35 cellular contexts compared by ENCODE assay signal in genomic region chr1:91325456-91325855, GRCh38.
"Had no signal": no experiment of that assay in that cellular context is flagged by ENCODE, and none has a peak within 500 bp of the region (broad histone marks: within the 10 kb centered on the region; RNA-seq: fewer than 3 reads in every experiment).

No MANE protein-coding gene starts in this region.

- H3K4me3 Mint-ChIP-seq: activated B cell treated with CpG ODN at 0.5 μM for 24 hours; activated CD4-positive, alpha-beta memory T cell treated with anti-CD3 and anti-CD28 coated beads for 36 hours; activated CD4-positive, alpha-beta T cell treated with anti-CD3 and anti-CD28 coated beads, Interleukin-2, amount 10 ng/mL, durations not matched to agents 24 days and 14 days; activated CD8-positive, alpha-beta T cell treated with anti-CD3 and anti-CD28 coated beads for 36 hours; activated naive CD4-positive, alpha-beta T cell treated with anti-CD3 and anti-CD28 coated beads for 36 hours; activated naive CD8-positive, alpha-beta T cell treated with anti-CD3 and anti-CD28 coated beads for 36 hours; activated T-cell treated with anti-CD3 and anti-CD28 coated beads, Interleukin-2, amount 50 U/mL, for 4 hours; activated T-cell treated with anti-CD3 and anti-CD28 coated beads, Interleukin-2, amount 50 U/mL, for 72 hours; activated T-helper 1 cell treated with anti-CD3 and anti-CD28 coated beads, Interleukin-12 subunit alpha, Interleukin-12 subunit beta, Interleukin-2, Interleukin-4 antibody, amounts not matched to agents 30 ng/mL and 10 ng/mL and 1 ng/mL, durations not matched to agents 14 hours and 24 hours and 36 hours; activated T-helper 17 cell treated with anti-CD3 and anti-CD28 coated beads, Interleukin-2, amount 50 U/mL, for 72 hours; T-helper 1 cell treated with Interleukin-12 subunit alpha and Interleukin-12 subunit beta and Interleukin-4 antibody, amounts not matched to agents 30 μg/mL and 1 μg/mL, for 36 hours; T-helper 2 cell treated with Interferon-gamma antibody and Interleukin-4, amounts not matched to agents 5 μg/mL and 100 μg/mL, for 36 hours had no signal

- H3K9me3 ChIP-seq: adrenal gland, body of pancreas had no signal

- H3K4me3 ChIP-seq: adrenal gland, body of pancreas had no signal

- H3K4me1 Mint-ChIP-seq: activated B cell treated with CpG ODN at 0.5 μM for 24 hours; activated CD4-positive, alpha-beta T cell treated with anti-CD3 and anti-CD28 coated beads, Interleukin-2, amount 10 ng/mL, durations not matched to agents 24 days and 14 days; activated naive CD8-positive, alpha-beta T cell treated with anti-CD3 and anti-CD28 coated beads for 36 hours; activated T-helper 17 cell treated with anti-CD3 and anti-CD28 coated beads, Interleukin-2, amount 50 U/mL, for 72 hours had no signal

- H3K36me3 Mint-ChIP-seq: activated CD4-positive, alpha-beta memory T cell treated with anti-CD3 and anti-CD28 coated beads for 36 hours; activated naive CD8-positive, alpha-beta T cell treated with anti-CD3 and anti-CD28 coated beads for 36 hours had no signal

- H3K27ac Mint-ChIP-seq: activated B cell treated with CpG ODN at 0.5 μM for 24 hours; activated CD4-positive, alpha-beta memory T cell treated with anti-CD3 and anti-CD28 coated beads for 36 hours; activated CD4-positive, alpha-beta T cell treated with anti-CD3 and anti-CD28 coated beads, Interleukin-2, amount 10 ng/mL, durations not matched to agents 24 days and 14 days; activated CD8-positive, alpha-beta T cell treated with anti-CD3 and anti-CD28 coated beads for 36 hours; activated naive CD4-positive, alpha-beta T cell treated with anti-CD3 and anti-CD28 coated beads for 36 hours; activated naive CD4-positive, alpha-beta T cell treated with anti-CD3 and anti-CD28 coated beads, Interleukin-2, amount 50 U/mL, for 72 hours; activated naive CD8-positive, alpha-beta T cell treated with anti-CD3 and anti-CD28 coated beads for 36 hours; activated T-cell treated with anti-CD3 and anti-CD28 coated beads, Interleukin-2, amount 50 U/mL, for 72 hours; activated T-helper 1 cell treated with anti-CD3 and anti-CD28 coated beads, Interleukin-12 subunit alpha, Interleukin-12 subunit beta, Interleukin-2, Interleukin-4 antibody, amounts not matched to agents 30 ng/mL and 10 ng/mL and 1 ng/mL, durations not matched to agents 14 hours and 24 hours and 36 hours; activated T-helper 17 cell treated with anti-CD3 and anti-CD28 coated beads, Interleukin-2, amount 50 U/mL, for 72 hours; T-helper 1 cell treated with Interleukin-12 subunit alpha and Interleukin-12 subunit beta and Interleukin-4 antibody, amounts not matched to agents 30 μg/mL and 1 μg/mL, for 36 hours; T-helper 2 cell treated with Interferon-gamma antibody and Interleukin-4, amounts not matched to agents 5 μg/mL and 100 μg/mL, for 36 hours had no signal

- H3K4me1 ChIP-seq: adrenal gland, body of pancreas had no signal

- DNase-seq: activated B cell treated with CpG ODN at 0.5 μM for 24 hours; activated CD4-positive, alpha-beta memory T cell treated with anti-CD3 and anti-CD28 coated beads for 36 hours; activated CD4-positive, alpha-beta T cell treated with anti-CD3 and anti-CD28 coated beads for 4 hours; activated CD4-positive, alpha-beta T cell treated with anti-CD3 and anti-CD28 coated beads, Interleukin-2, amount 50 U/mL, for 1 hour; activated CD4-positive, alpha-beta T cell treated with anti-CD3 and anti-CD28 coated beads, Interleukin-2, amount 50 U/mL, for 4 hours; activated CD4-positive, CD25-positive, alpha-beta regulatory T cell treated with anti-CD3 and anti-CD28 coated beads, Interleukin-2, amount 50 U/mL, for 72 hours; activated CD8-positive, alpha-beta memory T cell treated with anti-CD3 and anti-CD28 coated beads, Interleukin-2, amount 50 U/mL, for 4 hours; activated CD8-positive, alpha-beta T cell treated with anti-CD3 and anti-CD28 coated beads for 36 hours; activated effector memory CD4-positive, alpha-beta T cell treated with anti-CD3 and anti-CD28 coated beads, Interleukin-2, amount 50 U/mL, for 16 hours; activated gamma-delta T cell treated with Interleukin-2 at 50 U/mL for 16 hours; activated naive CD4-positive, alpha-beta T cell; activated naive CD4-positive, alpha-beta T cell treated with anti-CD3 and anti-CD28 coated beads for 36 hours; activated naive CD4-positive, alpha-beta T cell treated with anti-CD3 and anti-CD28 coated beads, Interleukin-2, amount 50 U/mL, for 16 hours; activated naive CD8-positive, alpha-beta T cell treated with anti-CD3 and anti-CD28 coated beads for 36 hours; activated T-cell treated with anti-CD3 and anti-CD28 coated beads for 4 hours; activated T-cell treated with anti-CD3 and anti-CD28 coated beads, Interleukin-2, amount 50 U/mL, for 1 hour; activated T-cell treated with anti-CD3 and anti-CD28 coated beads, Interleukin-2, amount 50 U/mL, for 4 hours; activated T-cell treated with anti-CD3 and anti-CD28 coated beads, Interleukin-2, amount 50 U/mL, for 72 hours; adrenal gland; amniotic stem cell; aorta; body of pancreas; brain microvascular endothelial cell; central memory CD4-positive, alpha-beta T cell; SW 1271; T-helper 1 cell; T-helper 2 cell; T-helper 9 cell had no signal

- H3K27ac ChIP-seq: adrenal gland, body of pancreas, brain microvascular endothelial cell, VCaP had no signal

- H3K9me3 Mint-ChIP-seq: activated CD8-positive, alpha-beta T cell treated with anti-CD3 and anti-CD28 coated beads for 36 hours; activated naive CD4-positive, alpha-beta T cell treated with anti-CD3 and anti-CD28 coated beads for 36 hours; activated naive CD8-positive, alpha-beta T cell treated with anti-CD3 and anti-CD28 coated beads for 36 hours; activated T-cell treated with anti-CD3 and anti-CD28 coated beads, Interleukin-2, amount 50 U/mL, for 4 hours; activated T-cell treated with anti-CD3 and anti-CD28 coated beads, Interleukin-2, amount 50 U/mL, for 72 hours; activated T-helper 1 cell treated with anti-CD3 and anti-CD28 coated beads, Interleukin-12 subunit alpha, Interleukin-12 subunit beta, Interleukin-2, Interleukin-4 antibody, amounts not matched to agents 30 ng/mL and 10 ng/mL and 1 ng/mL, durations not matched to agents 14 hours and 24 hours and 36 hours; T-helper 1 cell treated with Interleukin-12 subunit alpha and Interleukin-12 subunit beta and Interleukin-4 antibody, amounts not matched to agents 30 μg/mL and 1 μg/mL, for 36 hours; T-helper 2 cell treated with Interferon-gamma antibody and Interleukin-4, amounts not matched to agents 5 μg/mL and 100 μg/mL, for 36 hours had no signal

- H3K36me3 ChIP-seq: adrenal gland, brain microvascular endothelial cell had no signal

- ATAC-seq: activated CD8-positive, alpha-beta T cell treated with anti-CD3 and anti-CD28 coated beads for 36 hours; activated naive CD4-positive, alpha-beta T cell treated with anti-CD3 and anti-CD28 coated beads, Interleukin-2, amount 50 U/mL, for 72 hours; activated T-cell treated with anti-CD3 and anti-CD28 coated beads, Interleukin-2, amount 50 U/mL, for 4 hours; activated T-cell treated with anti-CD3 and anti-CD28 coated beads, Interleukin-2, amount 50 U/mL, for 72 hours; activated T-helper 17 cell treated with anti-CD3 and anti-CD28 coated beads, Interleukin-2, amount 50 U/mL, for 72 hours; body of pancreas had no signal

- H3K27me3 Mint-ChIP-seq: activated B cell treated with CpG ODN at 0.5 μM for 24 hours had no signal

- H3K27me3 ChIP-seq: adrenal gland, body of pancreas, brain microvascular endothelial cell had no signal
